Comparison of ENCODE assay signal across 8 cellular contexts in genomic region chr2:101002562-101003277, GRCh38. TPM values are rescaled to one million over a fixed set of nuclear protein-coding genes. Genes with fewer than 3 reads are reported as not detected.
DNase-seq lines count a peak whose midpoint lies in the region; ATAC-seq, FAIRE-seq and TF ChIP-seq lines count a peak whose summit lies in the region.

No MANE protein-coding gene starts in this region.

- H3K4me3 Mint-ChIP-seq in Calu3 (ENCODE audit: low read depth, unreplicated experiment): peak overlapping the region; percentile 84

- H2AFZ ChIP-seq in GM12878 (ENCODE audit: control insufficient read depth, low read depth, low read length): peak overlapping the region; percentile 74; the same call in 1 of the 2 replicates

- peaks cover 4% of the 10 kb centered on the region for H4K20me1 ChIP-seq in GM12878 (ENCODE audit: control insufficient read depth, insufficient read depth)

- no peaks in the 10 kb centered on the region for H3K9me3 Mint-ChIP-seq in Calu3 (ENCODE audit: low read depth, unreplicated experiment)

- H3K9me3 ChIP-seq in GM12878 (replicated peaks; ENCODE audit: control insufficient read depth, insufficient read depth, low read length) (no peaks in the 10 kb centered on the region; the same call in 1 of the 3 replicates), right lobe of liver (no peaks in the 10 kb centered on the region), thoracic aorta (no peaks in the 10 kb centered on the region)

- peak overlapping the region; percentile 93 for H3K27ac Mint-ChIP-seq in Calu3 (ENCODE audit: unreplicated experiment)

- RAD21 ChIA-PET in GM12878 (lab: Charles Lee; ENCODE audit: unreplicated experiment): interaction anchor here (0.7 to 1.2 kb wide), 5 partner anchors 9 to 440 kb away, joined by 3 to 5 read pairs (median 3); partner anchors contain the start of genes PDCL3 and TBC1D8

- intact Hi-C loops in Calu3 (cut with micrococcal nuclease; ENCODE audit: unreplicated experiment) (no loop called here), GM12878 (cut with micrococcal nuclease; ENCODE audit: unreplicated experiment) (no loop called here), right lobe of liver (cut with DNase I) (no loop called here)

- peak overlapping the region; percentile 99 for H3K9ac ChIP-seq in GM12878 (ENCODE audit: control insufficient read depth, insufficient read depth, low read length)

- TF ChIP-seq RAD21 in GM12878 (IDR thresholded peaks at IDR 0.05; ENCODE audit: insufficient read depth, low read depth, low read length): no peak

- FAIRE-seq in GM12878 (lab: Jason Lieb, UNC): no peak

- TF ChIP-seq POLR2A in GM12878 (IDR thresholded peaks at IDR 0.05; ENCODE audit: low read depth, low read length) (no peak; the same call in 1 of the 2 replicates), right lobe of liver (IDR thresholded peaks at IDR 0.05) (no peak)

- no peak for TF ChIP-seq EP300 in GM12878 (IDR thresholded peaks at IDR 0.05; ENCODE audit: borderline replicate concordance in 1 of 2, control insufficient read depth in 1 of 2, low read depth in 2 of 2, low read length in 2 of 2)

- H3K36me3 Mint-ChIP-seq in Calu3 (ENCODE audit: insufficient read depth, unreplicated experiment): peaks cover 67% of the 10 kb centered on the region

- POLR2A ChIA-PET in GM12878 (lab: Charles Lee): interaction anchor here (1.0 to 2.5 kb wide), 5 partner anchors 10 to 440 kb away, joined by 3 to 8 read pairs (median 3); partner anchors contain the start of gene PDCL3

- peak overlapping the region; percentile 97 for H3K27ac ChIP-seq in GM12878 (ENCODE audit: control insufficient read depth, insufficient read depth)
- H3K27ac ChIP-seq in right lobe of liver: peak overlapping the region; percentile 73 to 97 (median 86)
- peak overlapping the region; percentile 80 to 88 for H3K27ac ChIP-seq in thoracic aorta

- BruUV-seq in Calu3 (replicated peaks; lab: Mats Ljungman, UMichigan) (TSS peak; percentile 63), GM12878 (replicated peaks; lab: Mats Ljungman, UMichigan) (TSS peak; percentile 71)

- TF ChIP-seq CTCF in Calu3 (IDR thresholded peaks at IDR 0.05; ENCODE audit: unreplicated experiment) (no peak), GM12878 (IDR thresholded peaks at IDR 0.05 in 2 of 3, conservative IDR thresholded peaks at IDR 0.05 in 1 of 3; ENCODE audit: control insufficient read depth in 2 of 3, extremely low read depth in 1 of 3, insufficient read depth in 1 of 3, low read depth in 3 of 3, low read length in 3 of 3) (no peak), right lobe of liver (IDR thresholded peaks at IDR 0.05) (no peak), thoracic aorta (IDR thresholded peaks at IDR 0.05) (no peak)

- peak overlapping the region; percentile 97 for H3K4me2 ChIP-seq in GM12878 (ENCODE audit: control insufficient read depth, insufficient read depth)

- CTCF ChIA-PET in Calu3 (lab: Charles Lee) (interaction anchor here (0.9 to 1.8 kb wide), 3 partner anchors 10 to 393 kb away, joined by 3 to 6 read pairs (median 3); no protein-coding TSS in a partner anchor), GM12878 (lab: Yijun Ruan, JAX) (interaction anchor here (0.9 to 2.8 kb wide), 4 partner anchors 8 to 420 kb away, joined by 3 to 30 read pairs (median 4); no protein-coding TSS in a partner anchor)

- no peak for DNase-seq in Calu3
- DNase-seq in Jurkat, Clone E6-1 (ENCODE audit: low read depth, low spot score): no peak
- no peak for DNase-seq in GM12878 (ENCODE audit: low read depth, low spot score)
- no peak for DNase-seq in right lobe of liver
- no peak for DNase-seq in thoracic aorta (ENCODE audit: low spot score)
- DNase-seq in iPS-NIHi7 (ENCODE audit: extremely low spot score): no peak
- DNase-seq in DMS153 (lab: John Stamatoyannopoulos, UW): no peak

- H3K79me2 ChIP-seq in GM12878 (ENCODE audit: control insufficient read depth, insufficient read depth, low read length): peaks cover 50% of the 10 kb centered on the region

- H3K4me1 Mint-ChIP-seq in Calu3 (ENCODE audit: low read depth, unreplicated experiment): peaks cover 28% of the 10 kb centered on the region

- peak overlapping the region; percentile 96 for H3K4me3 ChIP-seq in Jurkat, Clone E6-1 (ENCODE audit: low read length)
- peak overlapping the region; percentile 96 for H3K4me3 ChIP-seq in GM12878
- peak overlapping the region; percentile 75 to 85 (median 85) for H3K4me3 ChIP-seq in right lobe of liver
- H3K4me3 ChIP-seq in thoracic aorta: peak overlapping the region; percentile 96

- H3K27me3 Mint-ChIP-seq in Calu3 (ENCODE audit: unreplicated experiment): no peaks in the 10 kb centered on the region

- in situ Hi-C loops in GM12878 (cut with MboI): no loop called here

- SMC1A ChIA-PET in GM12878 (lab: Charles Lee; ENCODE audit: uncharacterized antibody, unreplicated experiment): interaction anchor here (0.6 to 3.0 kb wide), 7 partner anchors 10 to 996 kb away, joined by 3 to 13 read pairs (median 3); partner anchors contain the start of gene TBC1D8

- WGBS in GM12878 (ENCODE audit: insufficient coverage, insufficient replicate concordance, low lambda C conversion rate, missing lambda C conversion rate): under 1% methylated on average over 26 of the region's 26 CpGs
- under 1% methylated on average over 23 of the region's 26 CpGs for WGBS in right lobe of liver (ENCODE audit: insufficient coverage, low coverage, low lambda C conversion rate, missing lambda C conversion rate)

- H3K4me1 ChIP-seq in GM12878 (ENCODE audit: control insufficient read depth, insufficient read depth, low read length) (peaks cover 12% of the 10 kb centered on the region), right lobe of liver (peaks cover 0 to 26% (median 10%) of the 10 kb centered on the region in 4 donors), thoracic aorta (ENCODE audit: control insufficient read depth in 1 of 2, low read depth in 2 of 2) (peaks cover 4 to 22% of the 10 kb centered on the region in 2 donors)

- H3K27me3 ChIP-seq in GM12878 (replicated peaks in 1 of 2; ENCODE audit: control insufficient read depth in 2 of 2, insufficient read depth in 2 of 2, low read length in 1 of 2) (no peaks in the 10 kb centered on the region), right lobe of liver (no peaks in the 10 kb centered on the region), thoracic aorta (replicated peaks; ENCODE audit: insufficient read depth) (no peaks in the 10 kb centered on the region)

- peak; percentile 9 for ATAC-seq in GM12878
- peak in 2 of 4 donors; percentile 2 to 5 for ATAC-seq in right lobe of liver
- ATAC-seq in thoracic aorta (ENCODE audit: insufficient number of reproducible peaks, low FRiP score, low read depth): no peak
- no peak for ATAC-seq in HG02763 (IDR thresholded peaks at IDR 0.05; ENCODE audit: unreplicated experiment)

- peaks cover 15 to 44% of the 10 kb centered on the region in 2 experiments for H3K36me3 ChIP-seq in GM12878 (ENCODE audit: control insufficient read depth in 2 of 2, insufficient read depth in 2 of 2, low read length in 1 of 2)
- peaks cover 7 to 45% (median 21%) of the 10 kb centered on the region in 4 donors for H3K36me3 ChIP-seq in right lobe of liver
- peaks cover 36% of the 10 kb centered on the region for H3K36me3 ChIP-seq in thoracic aorta

TF ChIP-seq in GM12878, 131 proteins besides CTCF, POLR2A, EP300 and RAD21 (continues in another document):
- TF ChIP-seq MXI1 (IDR thresholded peaks at IDR 0.05; ENCODE audit: low read depth, low read length) (0 out of 2 replicates have a peak, but pooled peaks have one; percentile 26), ASH2L (IDR thresholded peaks at IDR 0.05; ENCODE audit: borderline replicate concordance, low read depth) (0 out of 2 replicates have a peak, but pooled peaks have one; percentile 29), SUPT20H (IDR thresholded peaks at IDR 0.05; ENCODE audit: borderline replicate concordance, control insufficient read depth, low read depth, low read length) (no peak), NR2C2 (IDR thresholded peaks at IDR 0.05; ENCODE audit: borderline replicate concordance, control insufficient read depth, insufficient read length, low read depth) (no peak), LARP7 (IDR thresholded peaks at IDR 0.05) (peak; percentile 23; the same call in 1 of the 2 replicates), SMAD1 (IDR thresholded peaks at IDR 0.05; ENCODE audit: low read depth, partially characterized antibody) (no peak), WRNIP1 (IDR thresholded peaks at IDR 0.05; ENCODE audit: borderline replicate concordance, low read depth, low read length) (0 out of 2 replicates have a peak, but pooled peaks have one; percentile 24), ELK1 (IDR thresholded peaks at IDR 0.05; ENCODE audit: low read depth, low read length) (no peak)

RNA-seq across cellular contexts. Expression of gene RPL31, which starts 0.6 kb away (rescaled TPM):
- 1,080 and 1,158 TPM in 2 replicates for total RNA-seq in Calu3 (2022)
- 4,714 TPM for polyA plus RNA-seq in Jurkat, Clone E6-1 (2012; ENCODE audit: insufficient read depth, insufficient read length)
- total RNA-seq in GM12878 (2013; cell fraction: nucleolus; rRNA removed): 506 and 558 TPM in 2 replicates
- 1,643 and 1,672 TPM in 2 replicates for total RNA-seq in GM12878 (2014; rRNA removed)
- total RNA-seq in GM12878 (2014; rRNA removed; fragmentation: Illumina TruSeq; extraction: Trizol): 2,010 and 2,119 TPM in 2 replicates
- total RNA-seq in GM12878 (2021): 1,730 and 1,880 TPM in 2 replicates
- polyA plus RNA-seq in GM12878 (2011; ENCODE audit: low read depth): 4,017 TPM
- polyA plus RNA-seq in GM12878 (2011; rRNA removed): 2,588 and 2,966 TPM in 2 replicates
- polyA plus RNA-seq in GM12878 (2011; cell fraction: cytosol; rRNA removed): 1,434 and 1,651 TPM in 2 replicates
- polyA plus RNA-seq in GM12878 (2011; cell fraction: nucleus; rRNA removed): 583 and 722 TPM in 2 replicates
- 7,976 and 8,679 TPM in 2 replicates for polyA plus RNA-seq in GM12878 (2012)
- polyA plus RNA-seq in GM12878 (2014; fragmentation: Illumina TruSeq; extraction: Trizol): 2,219 and 2,318 TPM in 2 replicates
- polyA plus RNA-seq in GM12878 (2014; fragmentation: Nextera tagmentation; extraction: Ambion mirVana): 1,000 to 10,000 TPM; 5,836 to 8,551 TPM
- polyA plus RNA-seq in GM12878 (2014; rRNA removed): 2,664 and 2,752 TPM in 2 replicates
- 1,000 to 10,000 TPM; 2,013 to 2,197 TPM for polyA plus RNA-seq in GM12878 (2016; fragmentation: Nextera tagmentation; extraction: Ambion mirVana)
- 294 and 425 TPM in 2 replicates for polyA minus RNA-seq in GM12878 (2011; rRNA and poly(A)+ RNA removed)
- polyA minus RNA-seq in GM12878 (2011; cell fraction: cytosol; rRNA and poly(A)+ RNA removed): 148 and 188 TPM in 2 replicates
- polyA minus RNA-seq in GM12878 (2011; cell fraction: nucleus; rRNA and poly(A)+ RNA removed): 104 and 147 TPM in 2 replicates
- 100 to 1,000 TPM; 363 to 497 (median 443) TPM for total RNA-seq in right lobe of liver
- 100 to 1,000 TPM; 511 to 520 TPM for total RNA-seq in thoracic aorta
